Comparison of ENCODE assay signal across 12 cellular contexts in the genomic region with DNA sequence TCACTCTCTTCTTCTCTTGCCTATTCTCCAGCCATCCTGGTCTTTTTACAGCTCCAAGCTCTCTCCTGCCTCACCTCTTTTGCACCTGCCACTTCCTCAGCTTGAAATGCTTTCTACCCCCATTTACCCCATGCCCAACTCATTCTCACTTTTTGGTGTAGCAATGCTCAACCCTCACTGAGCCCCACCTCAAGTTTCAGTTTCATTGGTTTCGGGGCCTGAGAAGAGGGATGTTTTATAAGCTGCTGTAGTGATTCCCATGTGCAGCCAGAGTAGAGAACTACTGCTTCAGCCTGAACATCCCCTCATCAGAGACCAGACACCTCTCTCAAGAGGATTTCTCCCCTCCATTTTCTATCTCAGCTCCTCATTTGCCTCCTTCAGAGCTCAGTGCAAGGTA. TPM values are rescaled to one million over a fixed set of nuclear protein-coding genes. Genes with fewer than 3 reads are reported as not detected.
DNase-seq lines count a peak whose midpoint lies in the region; ATAC-seq and TF ChIP-seq lines count a peak whose summit lies in the region.
"Had no signal": no experiment of that assay in that cellular context is flagged by ENCODE, and none has a peak within 500 bp of the region (broad histone marks: within the 10 kb centered on the region; RNA-seq: fewer than 3 reads in every experiment).

No MANE protein-coding gene starts in this region.

- peak; percentile 55 for DNase-seq in activated CD8-positive, alpha-beta T cell treated with anti-CD3 and anti-CD28 coated beads for 36 hours
- DNase-seq in iPS-NIHi7 (ENCODE audit: extremely low spot score) (no peak), NCI-H82 treated with DMSO at 0.1 percent for 48 hours (lab: John Stamatoyannopoulos, UW; ENCODE audit: unreplicated experiment) (no peak), OCI-LY7 (ENCODE audit: low spot score) (no peak)
- no peak for DNase-seq in activated naive CD4-positive, alpha-beta T cell treated with anti-CD3 and anti-CD28 coated beads for 36 hours
- DNase-seq: H9; stimulated activated CD4-positive, alpha-beta T cell treated with anti-CD3 and anti-CD28 coated beads, Interleukin-4, amount 100 ng/mL, for 24 hours had no signal

- CTCF ChIA-PET in activated CD8-positive, alpha-beta T cell treated with anti-CD3 and anti-CD28 coated beads for 36 hours (lab: Charles Lee): interaction anchor here (1.2 to 4.9 kb wide), 6 partner anchors 9 to 47 kb away, joined by 3 to 22 read pairs (median 6); no protein-coding TSS in a partner anchor
- CTCF ChIA-PET in activated naive CD4-positive, alpha-beta T cell treated with anti-CD3 and anti-CD28 coated beads for 36 hours (lab: Charles Lee): interaction anchor here (0.7 to 3.5 kb wide), 8 partner anchors 9 to 47 kb away, joined by 3 to 13 read pairs (median 4); no protein-coding TSS in a partner anchor
- CTCF ChIA-PET in OCI-LY7 (lab: Charles Lee; ENCODE audit: unreplicated experiment): no interaction called here

- H3K4me3 ChIP-seq in OCI-LY7 (ENCODE audit: low read depth, low read length, poor library complexity, severe bottlenecking): no peak overlapping the region
- H3K4me3 ChIP-seq: tibial nerve had no signal

- peaks cover 18% of the 10 kb centered on the region for H3K4me1 Mint-ChIP-seq in activated CD8-positive, alpha-beta T cell treated with anti-CD3 and anti-CD28 coated beads for 36 hours (ENCODE audit: low read depth)
- H3K4me1 Mint-ChIP-seq in activated naive CD4-positive, alpha-beta T cell treated with anti-CD3 and anti-CD28 coated beads for 36 hours (ENCODE audit: low read depth): peaks cover 6% of the 10 kb centered on the region
- H3K4me1 Mint-ChIP-seq: H9 had no signal

- H4K20me1 ChIP-seq in OCI-LY7 (ENCODE audit: insufficient read depth, low read length): no peaks in the 10 kb centered on the region

- H3K79me2 ChIP-seq in OCI-LY7 (ENCODE audit: insufficient read depth, low read depth, low read length): no peaks in the 10 kb centered on the region

- no peak for TF ChIP-seq CTCF in activated CD8-positive, alpha-beta T cell treated with anti-CD3 and anti-CD28 coated beads for 36 hours (IDR thresholded peaks at IDR 0.05)
- no peak for TF ChIP-seq CTCF in OCI-LY7 (conservative IDR thresholded peaks at IDR 0.05; ENCODE audit: low read length)

- no peaks in the 10 kb centered on the region for H3K27me3 Mint-ChIP-seq in activated CD8-positive, alpha-beta T cell treated with anti-CD3 and anti-CD28 coated beads for 36 hours
- H3K27me3 Mint-ChIP-seq in activated naive CD4-positive, alpha-beta T cell treated with anti-CD3 and anti-CD28 coated beads for 36 hours (ENCODE audit: low read depth): no peaks in the 10 kb centered on the region

- H3K9me3 Mint-ChIP-seq in activated CD8-positive, alpha-beta T cell treated with anti-CD3 and anti-CD28 coated beads for 36 hours: no peaks in the 10 kb centered on the region
- H3K9me3 Mint-ChIP-seq in activated naive CD4-positive, alpha-beta T cell treated with anti-CD3 and anti-CD28 coated beads for 36 hours: no peaks in the 10 kb centered on the region
- H3K9me3 Mint-ChIP-seq: H9 had no signal

- POLR2A ChIA-PET in activated CD8-positive, alpha-beta T cell treated with anti-CD3 and anti-CD28 coated beads for 36 hours (lab: Charles Lee): interaction anchor here (1.0 to 2.0 kb wide), 4 partner anchors 11 to 47 kb away, joined by 3 to 9 read pairs (median 5); no protein-coding TSS in a partner anchor
- POLR2A ChIA-PET in OCI-LY7 (lab: Charles Lee): interaction anchor here (2.3 kb wide), 1 partner anchor 13 kb away, joined by 9 read pairs; no protein-coding TSS in a partner anchor

- peaks cover 2% of the 10 kb centered on the region for H3K36me3 Mint-ChIP-seq in activated CD8-positive, alpha-beta T cell treated with anti-CD3 and anti-CD28 coated beads for 36 hours (ENCODE audit: low read depth)
- H3K36me3 Mint-ChIP-seq in activated naive CD4-positive, alpha-beta T cell treated with anti-CD3 and anti-CD28 coated beads for 36 hours (ENCODE audit: low read depth): no peaks in the 10 kb centered on the region

- peak overlapping the region; percentile 71 for H3K27ac Mint-ChIP-seq in activated CD8-positive, alpha-beta T cell treated with anti-CD3 and anti-CD28 coated beads for 36 hours
- no peak overlapping the region for H3K27ac Mint-ChIP-seq in activated naive CD4-positive, alpha-beta T cell treated with anti-CD3 and anti-CD28 coated beads for 36 hours
- H3K27ac Mint-ChIP-seq: H9 had no signal

- intact Hi-C loops in activated CD8-positive, alpha-beta T cell treated with anti-CD3 and anti-CD28 coated beads for 36 hours (cut with micrococcal nuclease): no loop called here
- intact Hi-C loops in activated naive CD4-positive, alpha-beta T cell treated with anti-CD3 and anti-CD28 coated beads for 36 hours (cut with micrococcal nuclease): no loop called here
- intact Hi-C loops in OCI-LY7 (cut with micrococcal nuclease; ENCODE audit: unreplicated experiment): no loop called here

- H3K4me3 Mint-ChIP-seq in activated CD8-positive, alpha-beta T cell treated with anti-CD3 and anti-CD28 coated beads for 36 hours: peak overlapping the region; percentile 35
- no peak overlapping the region for H3K4me3 Mint-ChIP-seq in activated naive CD4-positive, alpha-beta T cell treated with anti-CD3 and anti-CD28 coated beads for 36 hours
- H3K4me3 Mint-ChIP-seq: H9 had no signal

- H3K9me2 ChIP-seq in OCI-LY7 (ENCODE audit: insufficient read depth, low read length): no peaks in the 10 kb centered on the region

- H3K9me3 ChIP-seq in OCI-LY7 (ENCODE audit: low read length): no peaks in the 10 kb centered on the region
- H3K9me3 ChIP-seq: tibial nerve had no signal

- BruUV-seq in OCI-LY7 (replicated peaks; lab: Mats Ljungman, UMichigan): no TSS peak

- H3K4me1 ChIP-seq in OCI-LY7 (ENCODE audit: insufficient read depth, low read length, poor library complexity, severe bottlenecking): no peaks in the 10 kb centered on the region
- H3K4me1 ChIP-seq: tibial nerve had no signal

- no peak overlapping the region for H3K27ac ChIP-seq in OCI-LY7 (ENCODE audit: low read depth, low read length, poor library complexity, severe bottlenecking)
- H3K27ac ChIP-seq: tibial nerve had no signal

- no peak overlapping the region for H2AFZ ChIP-seq in OCI-LY7 (ENCODE audit: low read length)

- H3K36me3 ChIP-seq in OCI-LY7 (ENCODE audit: insufficient read depth, low read length): no peaks in the 10 kb centered on the region
- H3K36me3 ChIP-seq: tibial nerve had no signal

- ATAC-seq in GM18498 (IDR thresholded peaks at IDR 0.05; ENCODE audit: unreplicated experiment) (peak; percentile 99), GM19455 (IDR thresholded peaks at IDR 0.05; ENCODE audit: unreplicated experiment) (peak; percentile 87), HG03039 (IDR thresholded peaks at IDR 0.05; ENCODE audit: unreplicated experiment) (peak; percentile 95)
- peak; percentile 89 for ATAC-seq in activated CD8-positive, alpha-beta T cell treated with anti-CD3 and anti-CD28 coated beads for 36 hours

- no peak overlapping the region for H3K4me2 ChIP-seq in OCI-LY7 (ENCODE audit: low read length)

RNA-seq across cellular contexts. Expression of a gene that starts 45.2 kb away (rescaled TPM):
- 10 to 100 TPM; 82.8 to 83.0 TPM for total RNA-seq in activated CD8-positive, alpha-beta T cell treated with anti-CD3 and anti-CD28 coated beads for 36 hours
- total RNA-seq in activated naive CD4-positive, alpha-beta T cell treated with anti-CD3 and anti-CD28 coated beads for 36 hours: 100 to 1,000 TPM; 129 TPM
- 0.16 TPM in 1 of 2 replicates, not detected in the other for total RNA-seq in OCI-LY7 (2014; rRNA removed; shearing (Covaris generic))
- not detected in 2 replicates for total RNA-seq in OCI-LY7 (2022)
- total RNA-seq: H9, myocyte had no signal

Comparison
In these comparisons a context has a peak if more than half of its experiments do, and no peak if none do; other contexts are left out.
1. RNA of a gene that starts 45.2 kb away (total RNA-seq): 129 TPM in activated naive CD4-positive, alpha-beta T cell treated with anti-CD3 and anti-CD28 coated beads for 36 hours and 82.8 to 83.0 TPM in activated CD8-positive, alpha-beta T cell treated with anti-CD3 and anti-CD28 coated beads for 36 hours; 0.16 TPM in OCI-LY7; every median in the first group is over 10 times any median in the second.
2. Peak in every context shown above with its lines, with median percentiles within 50 percentile points of each other: ATAC-seq.